10 cellular contexts compared by ENCODE assay signal in genomic region chr10:78045237-78045636, GRCh38. TPM values are rescaled to one million over a fixed set of nuclear protein-coding genes. Genes with fewer than 3 reads are reported as not detected.
DNase-seq lines count a peak whose midpoint lies in the region; ATAC-seq and TF ChIP-seq lines count a peak whose summit lies in the region.
"Had no signal": no experiment of that assay in that cellular context is flagged by ENCODE, and none has a peak within 500 bp of the region (broad histone marks: within the 10 kb centered on the region; RNA-seq: fewer than 3 reads in every experiment).

No MANE protein-coding gene starts in this region.

- H3K36me3 Mint-ChIP-seq in IgD-negative memory B cell, result peaks cover 5% of the 10 kb centered on the region

- DNase-seq in foreskin keratinocyte (no peak), ureter (ENCODE audit: low spot score) (no peak), NCI-H226 (no peak), adrenal gland (no peak)
- DNase-seq: activated naive CD8-positive, alpha-beta T cell treated with anti-CD3 and anti-CD28 coated beads, Interleukin-2, amount 10 ng/mL, durations not matched to agents 7 days and 5 days; NCI-H510A treated with DMSO at 0.1 percent for 48 hours had no signal

- H3K4me3 Mint-ChIP-seq in IgD-negative memory B cell, result peak overlapping the region in 1 of 4 donors; percentile 76
- H3K4me3 Mint-ChIP-seq: activated naive CD8-positive, alpha-beta T cell treated with anti-CD3 and anti-CD28 coated beads, Interleukin-2, amount 10 ng/mL, durations not matched to agents 7 days and 5 days had no signal

- H3K27me3 ChIP-seq in foreskin keratinocyte, result no peaks in the 10 kb centered on the region
- H3K27me3 ChIP-seq in adrenal gland, result no peaks in the 10 kb centered on the region

- TF ChIP-seq CTCF in foreskin keratinocyte (conservative IDR thresholded peaks at IDR 0.05) (no peak), adrenal gland (IDR thresholded peaks at IDR 0.05) (no peak)

- 58 to 73% (median 66%) methylated on average over 10 of the region's 10 CpGs for WGBS in adrenal gland, 4 donors

- peaks cover 0 to 23% of the 10 kb centered on the region in 2 donors for H3K36me3 ChIP-seq in adrenal gland (replicated peaks in 1 of 2)

- H3K27ac Mint-ChIP-seq in IgD-negative memory B cell, result peak overlapping the region in 2 of 3 donors; percentile 33 to 47

- intact Hi-C loops in adrenal gland (cut with DNase I), result loop anchor here (5.0 to 10.0 kb wide), 4 partner anchors 250 to 1152 kb away; no protein-coding TSS in a partner anchor

- H3K4me1 ChIP-seq in foreskin keratinocyte (no peaks in the 10 kb centered on the region), adrenal gland (replicated peaks in 1 of 2) (peaks cover 0 to 13% of the 10 kb centered on the region in 2 donors)

- no peaks in the 10 kb centered on the region for H3K9me3 ChIP-seq in adrenal gland (replicated peaks in 1 of 3)

- ATAC-seq in GM18909 (IDR thresholded peaks at IDR 0.05; ENCODE audit: poor library complexity, unreplicated experiment) (peak; percentile 61), GM21825 (IDR thresholded peaks at IDR 0.05; ENCODE audit: unreplicated experiment) (peak; percentile 57), foreskin keratinocyte (peak; percentile 8), GM21528 (IDR thresholded peaks at IDR 0.05; ENCODE audit: low FRiP score, unreplicated experiment) (no peak)

- H3K9me3 Mint-ChIP-seq in IgD-negative memory B cell, result no peaks in the 10 kb centered on the region
- H3K9me3 Mint-ChIP-seq: activated naive CD8-positive, alpha-beta T cell treated with anti-CD3 and anti-CD28 coated beads, Interleukin-2, amount 10 ng/mL, durations not matched to agents 7 days and 5 days had no signal

- TF ChIP-seq POLR2A in adrenal gland (IDR thresholded peaks at IDR 0.05), result no peak

- no peaks in the 10 kb centered on the region for H3K27me3 Mint-ChIP-seq in IgD-negative memory B cell
- H3K27me3 Mint-ChIP-seq: activated naive CD8-positive, alpha-beta T cell treated with anti-CD3 and anti-CD28 coated beads, Interleukin-2, amount 10 ng/mL, durations not matched to agents 7 days and 5 days had no signal

- no peak overlapping the region for H3K4me3 ChIP-seq in adrenal gland

- H3K27ac ChIP-seq in foreskin keratinocyte (no peak overlapping the region), adrenal gland (no peak overlapping the region)

- peaks cover 17 to 34% (median 24%) of the 10 kb centered on the region in 3 donors for H3K4me1 Mint-ChIP-seq in IgD-negative memory B cell

RNA-seq across cellular contexts. Expression of gene RPS24, which starts 11.6 kb away (rescaled TPM):
- polyA plus RNA-seq in IgD-negative memory B cell, result 1,078 TPM
- 2,374 and 2,543 TPM in 2 replicates for total RNA-seq in foreskin keratinocyte
- 3,257 and 3,561 TPM in 2 replicates for polyA plus RNA-seq in foreskin keratinocyte
- total RNA-seq in ureter, result 2,044 TPM
- total RNA-seq in adrenal gland, result 1,000 to 10,000 TPM; 1,129 to 2,121 (median 1,401) TPM
- polyA plus RNA-seq in adrenal gland, result 1,000 to 10,000 TPM; 3,413 to 4,974 (median 3,878) TPM

RNA-seq across cellular contexts. Expression of gene POLR3A, which starts 15.9 kb away (rescaled TPM):
- 6.5 TPM for polyA plus RNA-seq in IgD-negative memory B cell
- total RNA-seq in foreskin keratinocyte, result 21.1 and 21.2 TPM in 2 replicates
- 7.3 and 7.7 TPM in 2 replicates for polyA plus RNA-seq in foreskin keratinocyte
- 20.6 TPM for total RNA-seq in ureter
- 10 to 100 TPM in 7 of 8 donors, 1 to 10 TPM in 1; 9.6 to 18.4 (median 15.5) TPM for total RNA-seq in adrenal gland
- 10 to 100 TPM in 1 of 3 donors, 1 to 10 TPM in 2; 6.8 to 11.7 (median 7.0) TPM for polyA plus RNA-seq in adrenal gland
